Comparison of ENCODE assay signal across 1 cellular context in the genomic region with DNA sequence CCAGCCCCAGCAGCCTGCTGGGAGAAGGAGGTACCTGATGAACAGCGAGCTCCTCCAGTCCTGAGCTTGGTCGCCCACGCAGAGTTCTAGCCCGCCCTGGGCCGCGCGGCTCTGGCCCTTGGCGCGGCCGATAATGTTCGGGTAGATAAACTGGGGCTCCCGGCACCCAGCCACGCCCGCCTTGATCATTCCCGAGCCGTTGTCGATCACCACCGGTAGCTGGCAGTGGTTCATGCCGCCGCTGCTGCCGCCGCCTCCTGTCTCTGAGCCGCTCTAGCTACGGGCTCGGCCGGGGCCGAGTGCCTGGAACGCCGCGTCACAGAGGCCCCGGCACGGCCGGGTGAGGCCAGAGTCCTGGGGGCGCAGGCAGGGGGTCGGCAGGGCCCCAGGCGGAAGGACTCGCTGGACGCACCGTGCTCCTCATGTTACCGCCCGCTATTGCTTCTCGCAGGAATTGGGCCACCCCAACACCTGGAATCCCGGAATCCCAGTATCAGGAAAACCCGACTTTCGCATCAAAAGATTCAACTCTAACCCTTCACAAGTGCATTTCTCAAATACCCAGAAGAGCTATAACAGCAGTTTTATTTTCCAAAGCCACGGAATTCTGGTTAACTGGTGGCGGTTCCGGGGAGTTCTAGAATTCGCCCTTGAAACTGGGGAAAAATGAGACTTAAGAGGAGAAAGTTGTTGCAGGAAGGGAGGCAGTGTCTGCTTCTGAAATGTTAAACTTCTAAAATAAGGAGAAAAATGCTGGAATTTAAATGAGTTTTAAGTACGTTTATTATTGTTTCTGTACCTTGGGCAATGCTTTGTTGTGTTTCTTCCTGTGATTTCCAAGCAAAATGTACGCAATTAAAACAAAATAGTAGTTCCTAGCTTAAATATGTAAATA.
TF ChIP-seq lines count a peak whose summit lies in the region.

A gene (minus strand): TSS at position 275 of the 895 bp plus-strand sequence. CDS start 41 bp downstream, at position 234.

TF ChIP-seq in HepG2, 621 proteins besides CTCF, POLR2A, EP300 and RAD21 (continued from another document and continues in another):
- TF ChIP-seq, protein P1, sequence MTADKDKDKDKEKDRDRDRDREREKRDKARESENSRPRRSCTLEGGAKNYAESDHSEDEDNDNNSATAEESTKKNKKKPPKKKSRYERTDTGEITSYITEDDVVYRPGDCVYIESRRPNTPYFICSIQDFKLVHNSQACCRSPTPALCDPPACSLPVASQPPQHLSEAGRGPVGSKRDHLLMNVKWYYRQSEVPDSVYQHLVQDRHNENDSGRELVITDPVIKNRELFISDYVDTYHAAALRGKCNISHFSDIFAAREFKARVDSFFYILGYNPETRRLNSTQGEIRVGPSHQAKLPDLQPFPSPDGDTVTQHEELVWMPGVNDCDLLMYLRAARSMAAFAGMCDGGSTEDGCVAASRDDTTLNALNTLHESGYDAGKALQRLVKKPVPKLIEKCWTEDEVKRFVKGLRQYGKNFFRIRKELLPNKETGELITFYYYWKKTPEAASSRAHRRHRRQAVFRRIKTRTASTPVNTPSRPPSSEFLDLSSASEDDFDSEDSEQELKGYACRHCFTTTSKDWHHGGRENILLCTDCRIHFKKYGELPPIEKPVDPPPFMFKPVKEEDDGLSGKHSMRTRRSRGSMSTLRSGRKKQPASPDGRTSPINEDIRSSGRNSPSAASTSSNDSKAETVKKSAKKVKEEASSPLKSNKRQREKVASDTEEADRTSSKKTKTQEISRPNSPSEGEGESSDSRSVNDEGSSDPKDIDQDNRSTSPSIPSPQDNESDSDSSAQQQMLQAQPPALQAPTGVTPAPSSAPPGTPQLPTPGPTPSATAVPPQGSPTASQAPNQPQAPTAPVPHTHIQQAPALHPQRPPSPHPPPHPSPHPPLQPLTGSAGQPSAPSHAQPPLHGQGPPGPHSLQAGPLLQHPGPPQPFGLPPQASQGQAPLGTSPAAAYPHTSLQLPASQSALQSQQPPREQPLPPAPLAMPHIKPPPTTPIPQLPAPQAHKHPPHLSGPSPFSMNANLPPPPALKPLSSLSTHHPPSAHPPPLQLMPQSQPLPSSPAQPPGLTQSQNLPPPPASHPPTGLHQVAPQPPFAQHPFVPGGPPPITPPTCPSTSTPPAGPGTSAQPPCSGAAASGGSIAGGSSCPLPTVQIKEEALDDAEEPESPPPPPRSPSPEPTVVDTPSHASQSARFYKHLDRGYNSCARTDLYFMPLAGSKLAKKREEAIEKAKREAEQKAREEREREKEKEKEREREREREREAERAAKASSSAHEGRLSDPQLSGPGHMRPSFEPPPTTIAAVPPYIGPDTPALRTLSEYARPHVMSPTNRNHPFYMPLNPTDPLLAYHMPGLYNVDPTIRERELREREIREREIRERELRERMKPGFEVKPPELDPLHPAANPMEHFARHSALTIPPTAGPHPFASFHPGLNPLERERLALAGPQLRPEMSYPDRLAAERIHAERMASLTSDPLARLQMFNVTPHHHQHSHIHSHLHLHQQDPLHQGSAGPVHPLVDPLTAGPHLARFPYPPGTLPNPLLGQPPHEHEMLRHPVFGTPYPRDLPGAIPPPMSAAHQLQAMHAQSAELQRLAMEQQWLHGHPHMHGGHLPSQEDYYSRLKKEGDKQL (CRISPR knock-in tag; IDR thresholded peaks at IDR 0.05; ENCODE audit: low read depth) = no peak
- TF ChIP-seq MLLT10 (CRISPR knock-in tag; IDR thresholded peaks at IDR 0.05) (no peak), ESRRA (CRISPR knock-in tag; IDR thresholded peaks at IDR 0.05; ENCODE audit: low read depth) (no peak), IRF2 (CRISPR knock-in tag; IDR thresholded peaks at IDR 0.05) (no peak), MZF1 (CRISPR knock-in tag; IDR thresholded peaks at IDR 0.05; ENCODE audit: borderline replicate concordance) (no peak), PRPF4 (IDR thresholded peaks at IDR 0.05; ENCODE audit: low read depth, low read length, poor library complexity, severe bottlenecking) (no peak), TCF7 (IDR thresholded peaks at IDR 0.05; ENCODE audit: low read depth) (no peak), SIN3A (IDR thresholded peaks at IDR 0.05; ENCODE audit: borderline replicate concordance, low read depth, low read length) (no peak), GTF2F1 (IDR thresholded peaks at IDR 0.05; ENCODE audit: low read length) (no peak), ZNF850 (CRISPR knock-in tag; conservative IDR thresholded peaks at IDR 0.05) (no peak), RBAK (CRISPR knock-in tag; IDR thresholded peaks at IDR 0.05) (no peak), MED1 (CRISPR knock-in tag; IDR thresholded peaks at IDR 0.05) (0 out of 2 replicates have a peak, but pooled peaks have one; percentile 33), SMAD1 (CRISPR knock-in tag; IDR thresholded peaks at IDR 0.05; ENCODE audit: borderline replicate concordance, low read depth) (no peak), ZNF354B (CRISPR knock-in tag; IDR thresholded peaks at IDR 0.05) (no peak), SATB2 (CRISPR knock-in tag; IDR thresholded peaks at IDR 0.05) (no peak), HMGA1 (CRISPR knock-in tag; conservative IDR thresholded peaks at IDR 0.05) (no peak), GABPB1 (CRISPR knock-in tag; IDR thresholded peaks at IDR 0.05) (peak; percentile 76; the same call in 1 of the 2 replicates), ATF7 (IDR thresholded peaks at IDR 0.05) (no peak), ATF7 (CRISPR knock-in tag; IDR thresholded peaks at IDR 0.05) (no peak), KDM2A (CRISPR knock-in tag; IDR thresholded peaks at IDR 0.05; ENCODE audit: borderline replicate concordance, low read depth) (peak; percentile 37; the same call in 1 of the 2 replicates), ZKSCAN1 (IDR thresholded peaks at IDR 0.05; ENCODE audit: low read length) (no peak), ZMYM4 (CRISPR knock-in tag; IDR thresholded peaks at IDR 0.05) (peak; percentile 63), ZNF20 (CRISPR knock-in tag; IDR thresholded peaks at IDR 0.05) (no peak), ZNF607 (CRISPR knock-in tag; IDR thresholded peaks at IDR 0.05; ENCODE audit: borderline replicate concordance) (no peak)
- TF ChIP-seq, protein P2, sequence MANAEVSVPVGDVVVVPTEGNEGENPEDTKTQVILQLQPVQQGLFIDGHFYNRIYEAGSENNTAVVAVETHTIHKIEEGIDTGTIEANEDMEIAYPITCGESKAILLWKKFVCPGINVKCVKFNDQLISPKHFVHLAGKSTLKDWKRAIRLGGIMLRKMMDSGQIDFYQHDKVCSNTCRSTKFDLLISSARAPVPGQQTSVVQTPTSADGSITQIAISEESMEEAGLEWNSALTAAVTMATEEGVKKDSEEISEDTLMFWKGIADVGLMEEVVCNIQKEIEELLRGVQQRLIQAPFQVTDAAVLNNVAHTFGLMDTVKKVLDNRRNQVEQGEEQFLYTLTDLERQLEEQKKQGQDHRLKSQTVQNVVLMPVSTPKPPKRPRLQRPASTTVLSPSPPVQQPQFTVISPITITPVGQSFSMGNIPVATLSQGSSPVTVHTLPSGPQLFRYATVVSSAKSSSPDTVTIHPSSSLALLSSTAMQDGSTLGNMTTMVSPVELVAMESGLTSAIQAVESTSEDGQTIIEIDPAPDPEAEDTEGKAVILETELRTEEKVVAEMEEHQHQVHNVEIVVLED (CRISPR knock-in tag; IDR thresholded peaks at IDR 0.05; ENCODE audit: borderline replicate concordance) = peak; percentile 31; the same call in 1 of the 2 replicates
- TF ChIP-seq, protein P3, sequence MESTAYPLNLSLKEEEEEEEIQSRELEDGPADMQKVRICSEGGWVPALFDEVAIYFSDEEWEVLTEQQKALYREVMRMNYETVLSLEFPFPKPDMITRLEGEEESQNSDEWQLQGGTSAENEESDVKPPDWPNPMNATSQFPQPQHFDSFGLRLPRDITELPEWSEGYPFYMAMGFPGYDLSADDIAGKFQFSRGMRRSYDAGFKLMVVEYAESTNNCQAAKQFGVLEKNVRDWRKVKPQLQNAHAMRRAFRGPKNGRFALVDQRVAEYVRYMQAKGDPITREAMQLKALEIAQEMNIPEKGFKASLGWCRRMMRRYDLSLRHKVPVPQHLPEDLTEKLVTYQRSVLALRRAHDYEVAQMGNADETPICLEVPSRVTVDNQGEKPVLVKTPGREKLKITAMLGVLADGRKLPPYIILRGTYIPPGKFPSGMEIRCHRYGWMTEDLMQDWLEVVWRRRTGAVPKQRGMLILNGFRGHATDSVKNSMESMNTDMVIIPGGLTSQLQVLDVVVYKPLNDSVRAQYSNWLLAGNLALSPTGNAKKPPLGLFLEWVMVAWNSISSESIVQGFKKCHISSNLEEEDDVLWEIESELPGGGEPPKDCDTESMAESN (CRISPR knock-in tag; conservative IDR thresholded peaks at IDR 0.05) = no peak
- TF ChIP-seq, protein P4, sequence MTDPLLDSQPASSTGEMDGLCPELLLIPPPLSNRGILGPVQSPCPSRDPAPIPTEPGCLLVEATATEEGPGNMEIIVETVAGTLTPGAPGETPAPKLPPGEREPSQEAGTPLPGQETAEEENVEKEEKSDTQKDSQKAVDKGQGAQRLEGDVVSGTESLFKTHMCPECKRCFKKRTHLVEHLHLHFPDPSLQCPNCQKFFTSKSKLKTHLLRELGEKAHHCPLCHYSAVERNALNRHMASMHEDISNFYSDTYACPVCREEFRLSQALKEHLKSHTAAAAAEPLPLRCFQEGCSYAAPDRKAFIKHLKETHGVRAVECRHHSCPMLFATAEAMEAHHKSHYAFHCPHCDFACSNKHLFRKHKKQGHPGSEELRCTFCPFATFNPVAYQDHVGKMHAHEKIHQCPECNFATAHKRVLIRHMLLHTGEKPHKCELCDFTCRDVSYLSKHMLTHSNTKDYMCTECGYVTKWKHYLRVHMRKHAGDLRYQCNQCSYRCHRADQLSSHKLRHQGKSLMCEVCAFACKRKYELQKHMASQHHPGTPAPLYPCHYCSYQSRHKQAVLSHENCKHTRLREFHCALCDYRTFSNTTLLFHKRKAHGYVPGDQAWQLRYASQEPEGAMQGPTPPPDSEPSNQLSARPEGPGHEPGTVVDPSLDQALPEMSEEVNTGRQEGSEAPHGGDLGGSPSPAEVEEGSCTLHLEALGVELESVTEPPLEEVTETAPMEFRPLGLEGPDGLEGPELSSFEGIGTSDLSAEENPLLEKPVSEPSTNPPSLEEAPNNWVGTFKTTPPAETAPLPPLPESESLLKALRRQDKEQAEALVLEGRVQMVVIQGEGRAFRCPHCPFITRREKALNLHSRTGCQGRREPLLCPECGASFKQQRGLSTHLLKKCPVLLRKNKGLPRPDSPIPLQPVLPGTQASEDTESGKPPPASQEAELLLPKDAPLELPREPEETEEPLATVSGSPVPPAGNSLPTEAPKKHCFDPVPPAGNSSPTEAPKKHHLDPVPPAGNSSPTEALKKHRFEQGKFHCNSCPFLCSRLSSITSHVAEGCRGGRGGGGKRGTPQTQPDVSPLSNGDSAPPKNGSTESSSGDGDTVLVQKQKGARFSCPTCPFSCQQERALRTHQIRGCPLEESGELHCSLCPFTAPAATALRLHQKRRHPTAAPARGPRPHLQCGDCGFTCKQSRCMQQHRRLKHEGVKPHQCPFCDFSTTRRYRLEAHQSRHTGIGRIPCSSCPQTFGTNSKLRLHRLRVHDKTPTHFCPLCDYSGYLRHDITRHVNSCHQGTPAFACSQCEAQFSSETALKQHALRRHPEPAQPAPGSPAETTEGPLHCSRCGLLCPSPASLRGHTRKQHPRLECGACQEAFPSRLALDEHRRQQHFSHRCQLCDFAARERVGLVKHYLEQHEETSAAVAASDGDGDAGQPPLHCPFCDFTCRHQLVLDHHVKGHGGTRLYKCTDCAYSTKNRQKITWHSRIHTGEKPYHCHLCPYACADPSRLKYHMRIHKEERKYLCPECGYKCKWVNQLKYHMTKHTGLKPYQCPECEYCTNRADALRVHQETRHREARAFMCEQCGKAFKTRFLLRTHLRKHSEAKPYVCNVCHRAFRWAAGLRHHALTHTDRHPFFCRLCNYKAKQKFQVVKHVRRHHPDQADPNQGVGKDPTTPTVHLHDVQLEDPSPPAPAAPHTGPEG (CRISPR knock-in tag; IDR thresholded peaks at IDR 0.05) = no peak
- TF ChIP-seq, protein P5, sequence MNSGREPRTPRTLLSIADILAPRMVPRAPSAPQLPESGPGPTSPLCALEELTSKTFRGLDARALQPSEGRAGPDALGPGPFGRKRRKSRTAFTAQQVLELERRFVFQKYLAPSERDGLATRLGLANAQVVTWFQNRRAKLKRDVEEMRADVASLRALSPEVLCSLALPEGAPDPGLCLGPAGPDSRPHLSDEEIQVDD (CRISPR knock-in tag; IDR thresholded peaks at IDR 0.05; ENCODE audit: borderline replicate concordance) = no peak
- TF ChIP-seq, protein P6, sequence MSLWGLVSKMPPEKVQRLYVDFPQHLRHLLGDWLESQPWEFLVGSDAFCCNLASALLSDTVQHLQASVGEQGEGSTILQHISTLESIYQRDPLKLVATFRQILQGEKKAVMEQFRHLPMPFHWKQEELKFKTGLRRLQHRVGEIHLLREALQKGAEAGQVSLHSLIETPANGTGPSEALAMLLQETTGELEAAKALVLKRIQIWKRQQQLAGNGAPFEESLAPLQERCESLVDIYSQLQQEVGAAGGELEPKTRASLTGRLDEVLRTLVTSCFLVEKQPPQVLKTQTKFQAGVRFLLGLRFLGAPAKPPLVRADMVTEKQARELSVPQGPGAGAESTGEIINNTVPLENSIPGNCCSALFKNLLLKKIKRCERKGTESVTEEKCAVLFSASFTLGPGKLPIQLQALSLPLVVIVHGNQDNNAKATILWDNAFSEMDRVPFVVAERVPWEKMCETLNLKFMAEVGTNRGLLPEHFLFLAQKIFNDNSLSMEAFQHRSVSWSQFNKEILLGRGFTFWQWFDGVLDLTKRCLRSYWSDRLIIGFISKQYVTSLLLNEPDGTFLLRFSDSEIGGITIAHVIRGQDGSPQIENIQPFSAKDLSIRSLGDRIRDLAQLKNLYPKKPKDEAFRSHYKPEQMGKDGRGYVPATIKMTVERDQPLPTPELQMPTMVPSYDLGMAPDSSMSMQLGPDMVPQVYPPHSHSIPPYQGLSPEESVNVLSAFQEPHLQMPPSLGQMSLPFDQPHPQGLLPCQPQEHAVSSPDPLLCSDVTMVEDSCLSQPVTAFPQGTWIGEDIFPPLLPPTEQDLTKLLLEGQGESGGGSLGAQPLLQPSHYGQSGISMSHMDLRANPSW (CRISPR knock-in tag; IDR thresholded peaks at IDR 0.05; ENCODE audit: borderline replicate concordance) = no peak
- TF ChIP-seq, protein P7, sequence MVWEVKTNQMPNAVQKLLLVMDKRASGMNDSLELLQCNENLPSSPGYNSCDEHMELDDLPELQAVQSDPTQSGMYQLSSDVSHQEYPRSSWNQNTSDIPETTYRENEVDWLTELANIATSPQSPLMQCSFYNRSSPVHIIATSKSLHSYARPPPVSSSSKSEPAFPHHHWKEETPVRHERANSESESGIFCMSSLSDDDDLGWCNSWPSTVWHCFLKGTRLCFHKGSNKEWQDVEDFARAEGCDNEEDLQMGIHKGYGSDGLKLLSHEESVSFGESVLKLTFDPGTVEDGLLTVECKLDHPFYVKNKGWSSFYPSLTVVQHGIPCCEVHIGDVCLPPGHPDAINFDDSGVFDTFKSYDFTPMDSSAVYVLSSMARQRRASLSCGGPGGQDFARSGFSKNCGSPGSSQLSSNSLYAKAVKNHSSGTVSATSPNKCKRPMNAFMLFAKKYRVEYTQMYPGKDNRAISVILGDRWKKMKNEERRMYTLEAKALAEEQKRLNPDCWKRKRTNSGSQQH (CRISPR knock-in tag; IDR thresholded peaks at IDR 0.05; ENCODE audit: low read depth) = no peak
- TF ChIP-seq, protein P8, sequence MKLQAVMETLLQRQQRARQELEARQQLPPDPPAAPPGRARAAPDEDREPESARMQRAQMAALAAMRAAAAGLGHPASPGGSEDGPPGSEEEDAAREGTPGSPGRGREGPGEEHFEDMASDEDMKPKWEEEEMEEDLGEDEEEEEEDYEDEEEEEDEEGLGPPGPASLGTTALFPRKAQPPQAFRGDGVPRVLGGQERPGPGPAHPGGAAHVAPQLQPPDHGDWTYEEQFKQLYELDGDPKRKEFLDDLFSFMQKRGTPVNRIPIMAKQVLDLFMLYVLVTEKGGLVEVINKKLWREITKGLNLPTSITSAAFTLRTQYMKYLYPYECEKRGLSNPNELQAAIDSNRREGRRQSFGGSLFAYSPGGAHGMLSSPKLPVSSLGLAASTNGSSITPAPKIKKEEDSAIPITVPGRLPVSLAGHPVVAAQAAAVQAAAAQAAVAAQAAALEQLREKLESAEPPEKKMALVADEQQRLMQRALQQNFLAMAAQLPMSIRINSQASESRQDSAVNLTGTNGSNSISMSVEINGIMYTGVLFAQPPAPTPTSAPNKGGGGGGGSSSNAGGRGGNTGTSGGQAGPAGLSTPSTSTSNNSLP (IDR thresholded peaks at IDR 0.05; ENCODE audit: low read depth, low read length) = no peak; the same call in 1 of the 2 replicates
